ENCODE assay signal across 1 cellular context in genomic region chr19:51809787-51810186, GRCh38.
A peak's percentile ranks its signal among the peaks of the same experiment; 100 is the strongest.
TF ChIP-seq lines count a peak whose summit lies in the region.

No MANE protein-coding gene starts in this region.

TF ChIP-seq in HepG2, 621 proteins besides CTCF, POLR2A, EP300 and RAD21:
- TF ChIP-seq, protein P1, sequence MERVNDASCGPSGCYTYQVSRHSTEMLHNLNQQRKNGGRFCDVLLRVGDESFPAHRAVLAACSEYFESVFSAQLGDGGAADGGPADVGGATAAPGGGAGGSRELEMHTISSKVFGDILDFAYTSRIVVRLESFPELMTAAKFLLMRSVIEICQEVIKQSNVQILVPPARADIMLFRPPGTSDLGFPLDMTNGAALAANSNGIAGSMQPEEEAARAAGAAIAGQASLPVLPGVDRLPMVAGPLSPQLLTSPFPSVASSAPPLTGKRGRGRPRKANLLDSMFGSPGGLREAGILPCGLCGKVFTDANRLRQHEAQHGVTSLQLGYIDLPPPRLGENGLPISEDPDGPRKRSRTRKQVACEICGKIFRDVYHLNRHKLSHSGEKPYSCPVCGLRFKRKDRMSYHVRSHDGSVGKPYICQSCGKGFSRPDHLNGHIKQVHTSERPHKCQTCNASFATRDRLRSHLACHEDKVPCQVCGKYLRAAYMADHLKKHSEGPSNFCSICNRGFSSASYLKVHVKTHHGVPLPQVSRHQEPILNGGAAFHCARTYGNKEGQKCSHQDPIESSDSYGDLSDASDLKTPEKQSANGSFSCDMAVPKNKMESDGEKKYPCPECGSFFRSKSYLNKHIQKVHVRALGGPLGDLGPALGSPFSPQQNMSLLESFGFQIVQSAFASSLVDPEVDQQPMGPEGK (CRISPR knock-in tag; IDR thresholded peaks at IDR 0.05) = peak; percentile 64; the same call in 1 of the 2 replicates
- TF ChIP-seq, protein P2, sequence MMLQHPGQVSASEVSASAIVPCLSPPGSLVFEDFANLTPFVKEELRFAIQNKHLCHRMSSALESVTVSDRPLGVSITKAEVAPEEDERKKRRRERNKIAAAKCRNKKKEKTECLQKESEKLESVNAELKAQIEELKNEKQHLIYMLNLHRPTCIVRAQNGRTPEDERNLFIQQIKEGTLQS (CRISPR knock-in tag; IDR thresholded peaks at IDR 0.05) = no peak
- TF ChIP-seq BRD4 (CRISPR knock-in tag; IDR thresholded peaks at IDR 0.05) (no peak), TEAD3 (CRISPR knock-in tag; optimal IDR thresholded peaks at IDR 0.05; ENCODE audit: borderline replicate concordance) (peak; percentile 52), MED13 (CRISPR knock-in tag; IDR thresholded peaks at IDR 0.05) (no peak), KMT2A (CRISPR knock-in tag; IDR thresholded peaks at IDR 0.05) (no peak), MXD3 (CRISPR knock-in tag; IDR thresholded peaks at IDR 0.05) (no peak), MED1 (CRISPR knock-in tag; IDR thresholded peaks at IDR 0.05) (peak; percentile 35; the same call in 1 of the 2 replicates), NAIF1 (CRISPR knock-in tag; IDR thresholded peaks at IDR 0.05; ENCODE audit: borderline replicate concordance) (no peak), SRSF1 (optimal IDR thresholded peaks at IDR 0.05; ENCODE audit: low read depth, low read length) (no peak), ZBTB49 (CRISPR knock-in tag; IDR thresholded peaks at IDR 0.05; ENCODE audit: borderline replicate concordance) (no peak), ZNF441 (CRISPR knock-in tag; IDR thresholded peaks at IDR 0.05; ENCODE audit: borderline replicate concordance) (no peak), LBX2 (CRISPR knock-in tag; IDR thresholded peaks at IDR 0.05; ENCODE audit: borderline replicate concordance) (no peak), PHF5A (CRISPR knock-in tag; IDR thresholded peaks at IDR 0.05; ENCODE audit: low read depth, unreplicated experiment) (no peak), GTF2F1 (IDR thresholded peaks at IDR 0.05; ENCODE audit: low read length) (no peak), KIAA2018 (CRISPR knock-in tag; IDR thresholded peaks at IDR 0.05; ENCODE audit: borderline replicate concordance) (no peak), ZFP36 (IDR thresholded peaks at IDR 0.05; ENCODE audit: borderline replicate concordance, low read depth, low read length, partially characterized antibody) (no peak), CEBPG (CRISPR knock-in tag; IDR thresholded peaks at IDR 0.05) (peak; percentile 39; the same call in 1 of the 2 replicates), ZNF276 (CRISPR knock-in tag; IDR thresholded peaks at IDR 0.05; ENCODE audit: low read depth) (no peak), SOX6 (IDR thresholded peaks at IDR 0.05) (no peak), SOX6 (CRISPR knock-in tag; IDR thresholded peaks at IDR 0.05) (0 out of 2 replicates have a peak, but pooled peaks have one; percentile 14), CEBPB (IDR thresholded peaks at IDR 0.05; ENCODE audit: borderline replicate concordance, low read depth, low read length) (0 out of 2 replicates have a peak, but pooled peaks have one; percentile 30)
- TF ChIP-seq, protein P3, sequence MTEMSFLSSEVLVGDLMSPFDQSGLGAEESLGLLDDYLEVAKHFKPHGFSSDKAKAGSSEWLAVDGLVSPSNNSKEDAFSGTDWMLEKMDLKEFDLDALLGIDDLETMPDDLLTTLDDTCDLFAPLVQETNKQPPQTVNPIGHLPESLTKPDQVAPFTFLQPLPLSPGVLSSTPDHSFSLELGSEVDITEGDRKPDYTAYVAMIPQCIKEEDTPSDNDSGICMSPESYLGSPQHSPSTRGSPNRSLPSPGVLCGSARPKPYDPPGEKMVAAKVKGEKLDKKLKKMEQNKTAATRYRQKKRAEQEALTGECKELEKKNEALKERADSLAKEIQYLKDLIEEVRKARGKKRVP (CRISPR knock-in tag; IDR thresholded peaks at IDR 0.05) = 0 out of 4 replicates have a peak, but pooled peaks of 1 of the 2 experiments have one; percentile 25
- TF ChIP-seq, protein P4, sequence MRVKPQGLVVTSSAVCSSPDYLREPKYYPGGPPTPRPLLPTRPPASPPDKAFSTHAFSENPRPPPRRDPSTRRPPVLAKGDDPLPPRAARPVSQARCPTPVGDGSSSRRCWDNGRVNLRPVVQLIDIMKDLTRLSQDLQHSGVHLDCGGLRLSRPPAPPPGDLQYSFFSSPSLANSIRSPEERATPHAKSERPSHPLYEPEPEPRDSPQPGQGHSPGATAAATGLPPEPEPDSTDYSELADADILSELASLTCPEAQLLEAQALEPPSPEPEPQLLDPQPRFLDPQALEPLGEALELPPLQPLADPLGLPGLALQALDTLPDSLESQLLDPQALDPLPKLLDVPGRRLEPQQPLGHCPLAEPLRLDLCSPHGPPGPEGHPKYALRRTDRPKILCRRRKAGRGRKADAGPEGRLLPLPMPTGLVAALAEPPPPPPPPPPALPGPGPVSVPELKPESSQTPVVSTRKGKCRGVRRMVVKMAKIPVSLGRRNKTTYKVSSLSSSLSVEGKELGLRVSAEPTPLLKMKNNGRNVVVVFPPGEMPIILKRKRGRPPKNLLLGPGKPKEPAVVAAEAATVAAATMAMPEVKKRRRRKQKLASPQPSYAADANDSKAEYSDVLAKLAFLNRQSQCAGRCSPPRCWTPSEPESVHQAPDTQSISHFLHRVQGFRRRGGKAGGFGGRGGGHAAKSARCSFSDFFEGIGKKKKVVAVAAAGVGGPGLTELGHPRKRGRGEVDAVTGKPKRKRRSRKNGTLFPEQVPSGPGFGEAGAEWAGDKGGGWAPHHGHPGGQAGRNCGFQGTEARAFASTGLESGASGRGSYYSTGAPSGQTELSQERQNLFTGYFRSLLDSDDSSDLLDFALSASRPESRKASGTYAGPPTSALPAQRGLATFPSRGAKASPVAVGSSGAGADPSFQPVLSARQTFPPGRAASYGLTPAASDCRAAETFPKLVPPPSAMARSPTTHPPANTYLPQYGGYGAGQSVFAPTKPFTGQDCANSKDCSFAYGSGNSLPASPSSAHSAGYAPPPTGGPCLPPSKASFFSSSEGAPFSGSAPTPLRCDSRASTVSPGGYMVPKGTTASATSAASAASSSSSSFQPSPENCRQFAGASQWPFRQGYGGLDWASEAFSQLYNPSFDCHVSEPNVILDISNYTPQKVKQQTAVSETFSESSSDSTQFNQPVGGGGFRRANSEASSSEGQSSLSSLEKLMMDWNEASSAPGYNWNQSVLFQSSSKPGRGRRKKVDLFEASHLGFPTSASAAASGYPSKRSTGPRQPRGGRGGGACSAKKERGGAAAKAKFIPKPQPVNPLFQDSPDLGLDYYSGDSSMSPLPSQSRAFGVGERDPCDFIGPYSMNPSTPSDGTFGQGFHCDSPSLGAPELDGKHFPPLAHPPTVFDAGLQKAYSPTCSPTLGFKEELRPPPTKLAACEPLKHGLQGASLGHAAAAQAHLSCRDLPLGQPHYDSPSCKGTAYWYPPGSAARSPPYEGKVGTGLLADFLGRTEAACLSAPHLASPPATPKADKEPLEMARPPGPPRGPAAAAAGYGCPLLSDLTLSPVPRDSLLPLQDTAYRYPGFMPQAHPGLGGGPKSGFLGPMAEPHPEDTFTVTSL (CRISPR knock-in tag; IDR thresholded peaks at IDR 0.05; ENCODE audit: borderline replicate concordance) = no peak
